9 cellular contexts compared by ENCODE assay signal in the genomic region with DNA sequence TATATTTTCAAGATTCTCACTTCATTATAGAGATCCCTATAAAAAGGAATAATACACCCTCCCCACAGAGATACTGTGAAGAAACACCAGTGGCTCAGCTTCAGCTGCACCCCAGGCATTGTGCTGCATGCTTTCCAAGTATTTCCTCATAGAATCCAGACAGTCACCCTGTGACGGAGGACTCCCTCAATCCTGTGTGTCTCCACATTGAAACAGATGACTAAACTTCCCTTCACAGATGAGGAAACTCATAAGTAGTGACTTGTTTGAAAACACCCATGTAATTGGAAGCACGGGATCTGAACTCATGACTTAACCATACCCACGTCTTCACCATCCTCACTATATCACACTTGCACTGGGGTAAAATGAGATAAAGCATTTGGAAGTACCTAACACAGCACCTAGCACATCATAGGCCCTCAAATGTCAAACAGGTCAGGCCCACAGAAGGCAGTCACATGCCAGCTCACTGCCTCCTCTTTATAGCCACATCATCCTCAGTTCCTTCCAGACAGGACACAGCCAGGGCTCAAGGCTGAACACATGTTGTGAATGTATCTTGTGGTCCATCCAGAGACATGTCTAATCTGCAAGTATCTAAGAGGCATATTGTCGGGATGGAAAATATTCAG. TPM values are rescaled to one million over a fixed set of nuclear protein-coding genes. Genes with fewer than 3 reads are reported as not detected.
DNase-seq lines count a peak whose midpoint lies in the region; ATAC-seq, FAIRE-seq and TF ChIP-seq lines count a peak whose summit lies in the region.
"Had no signal": no experiment of that assay in that cellular context is flagged by ENCODE, and none has a peak within 500 bp of the region (broad histone marks: within the 10 kb centered on the region; RNA-seq: fewer than 3 reads in every experiment).

No MANE protein-coding gene starts in this region.

- peak overlapping the region; percentile 1 for H3K9ac ChIP-seq in astrocyte (ENCODE audit: low read length)

- peaks cover 15% of the 10 kb centered on the region for H4K20me1 ChIP-seq in astrocyte (ENCODE audit: insufficient read depth, low read length)

- H3K9me3 Mint-ChIP-seq in astrocyte (ENCODE audit: unreplicated experiment) = no peaks in the 10 kb centered on the region
- H3K9me3 Mint-ChIP-seq: activated B cell treated with CpG ODN at 0.5 μM for 24 hours had no signal

- peaks cover 5% of the 10 kb centered on the region for H3K36me3 ChIP-seq in astrocyte (ENCODE audit: insufficient read depth, low read length)

- no peaks in the 10 kb centered on the region for H3K27me3 Mint-ChIP-seq in astrocyte (ENCODE audit: low read depth, unreplicated experiment)
- H3K27me3 Mint-ChIP-seq: activated B cell treated with CpG ODN at 0.5 μM for 24 hours had no signal

- no peak overlapping the region for H2AFZ ChIP-seq in astrocyte (ENCODE audit: low read depth, low read length)

- H3K27ac Mint-ChIP-seq in astrocyte (ENCODE audit: unreplicated experiment) = peak overlapping the region; percentile 2
- H3K27ac Mint-ChIP-seq: activated B cell treated with CpG ODN at 0.5 μM for 24 hours had no signal

- H3K9me3 ChIP-seq in astrocyte (ENCODE audit: insufficient read depth, low read depth, low read length) = no peaks in the 10 kb centered on the region

- H3K4me3 ChIP-seq in astrocyte (ENCODE audit: insufficient read depth, low read depth, low read length) = no peak overlapping the region

- H3K4me1 Mint-ChIP-seq in astrocyte (ENCODE audit: low read depth, unreplicated experiment) = peaks cover 37% of the 10 kb centered on the region
- H3K4me1 Mint-ChIP-seq: activated B cell treated with CpG ODN at 0.5 μM for 24 hours had no signal

- peaks cover 36% of the 10 kb centered on the region for H3K36me3 Mint-ChIP-seq in astrocyte (ENCODE audit: low read depth, unreplicated experiment)

- peaks cover 26% of the 10 kb centered on the region for H3K4me1 ChIP-seq in astrocyte (ENCODE audit: insufficient read depth, low read length)

- H3K4me2 ChIP-seq in astrocyte (ENCODE audit: low read length) = no peak overlapping the region

- TF ChIP-seq CTCF in astrocyte (IDR thresholded peaks at IDR 0.05; ENCODE audit: insufficient read depth, low read depth, low read length) = no peak

- no peaks in the 10 kb centered on the region for H3K79me2 ChIP-seq in astrocyte (ENCODE audit: insufficient read depth, low read length)

- DNase-seq in HCEC 1CT = peak; percentile 86
- DNase-seq in astrocyte (ENCODE audit: low read depth) = peak; percentile 52
- peak; percentile 95 for DNase-seq in iris pigment epithelial cell (ENCODE audit: low read depth)
- peak; percentile 84 for DNase-seq in stromal cell of bone marrow (ENCODE audit: low read depth)
- DNase-seq in NCI-H1105 (lab: John Stamatoyannopoulos, UW) = no peak

- FAIRE-seq in astrocyte (lab: Jason Lieb, UNC) = no peak

- no peak overlapping the region for H3K4me3 Mint-ChIP-seq in astrocyte (ENCODE audit: unreplicated experiment)
- H3K4me3 Mint-ChIP-seq: activated B cell treated with CpG ODN at 0.5 μM for 24 hours had no signal

- no peak for ATAC-seq in HG03139 (IDR thresholded peaks at IDR 0.05; ENCODE audit: unreplicated experiment)
- ATAC-seq in HG02973 (IDR thresholded peaks at IDR 0.05; ENCODE audit: unreplicated experiment) = no peak
- no peak for ATAC-seq in GM19395 (IDR thresholded peaks at IDR 0.05; ENCODE audit: unreplicated experiment)

- H3K27ac ChIP-seq in astrocyte (ENCODE audit: low read depth, low read length) = peak overlapping the region; percentile 48

- no peaks in the 10 kb centered on the region for H3K27me3 ChIP-seq in astrocyte (ENCODE audit: insufficient read depth, low read length)

RNA-seq across cellular contexts. Expression of a gene that starts 55.2 kb away (rescaled TPM):
- 16.5 and 21.9 TPM in 2 replicates for total RNA-seq in astrocyte
